ENCODE assay signal across 8 cellular contexts in the genomic region with DNA sequence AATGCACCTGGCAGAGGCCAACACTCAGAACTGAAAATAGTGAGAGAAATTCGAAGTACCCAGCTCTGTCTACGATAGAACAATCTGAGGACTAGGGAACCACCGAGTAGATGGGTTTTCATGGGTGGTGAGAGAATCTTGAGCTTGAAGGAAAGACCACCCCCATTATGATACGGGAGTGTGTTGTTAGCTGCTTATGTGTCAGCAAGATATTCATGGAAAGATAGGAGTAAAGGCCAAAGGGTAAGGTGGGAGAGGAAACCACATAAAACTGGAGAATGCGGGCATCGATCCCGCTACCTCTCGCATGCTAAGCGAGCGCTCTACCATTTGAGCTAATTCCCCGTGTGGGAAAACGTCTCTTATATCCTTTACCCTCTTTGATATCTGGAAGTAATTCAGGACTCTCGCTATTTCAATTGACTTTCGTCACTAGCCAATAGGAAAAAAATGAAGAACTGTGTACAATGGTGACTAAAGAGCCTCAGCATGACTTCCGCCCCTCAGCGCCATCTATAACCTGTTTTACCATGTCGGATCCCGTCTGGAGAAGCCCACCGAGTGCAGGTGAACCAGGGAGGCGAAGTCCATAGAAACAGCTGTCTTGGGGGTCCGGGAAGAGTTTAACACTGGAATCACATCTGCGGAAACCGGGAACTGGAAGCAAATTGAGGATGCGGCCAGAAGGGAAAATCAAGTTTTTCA. TPM values are rescaled to one million over a fixed set of nuclear protein-coding genes. Genes with fewer than 3 reads are reported as not detected.
A peak's percentile ranks its signal among the peaks of the same experiment; 100 is the strongest.
DNase-seq lines count a peak whose midpoint lies in the region; ATAC-seq and TF ChIP-seq lines count a peak whose summit lies in the region.

No MANE protein-coding gene starts in this region.

- no peak for TF ChIP-seq CTCF in Panc1 (IDR thresholded peaks at IDR 0.05)
- TF ChIP-seq CTCF in heart right ventricle (IDR thresholded peaks at IDR 0.05), result no peak

- peaks cover 10% of the 10 kb centered on the region for H3K27me3 Mint-ChIP-seq in activated naive CD8-positive, alpha-beta T cell treated with anti-CD3 and anti-CD28 coated beads, Interleukin-2, amount 50 U/mL, for 24 hours

- intact Hi-C loops in Panc1 (cut with micrococcal nuclease; ENCODE audit: unreplicated experiment), result loop anchor here (1.0 to 10.0 kb wide), 2 partner anchors 24 to 663 kb away; no protein-coding TSS in a partner anchor
- intact Hi-C loops in heart right ventricle (cut with DNase I), result loop anchor here in 6 of 10 donors (1.0 to 10.0 kb wide), 7 partner anchors 23 to 257 kb away; no protein-coding TSS in a partner anchor

- peak overlapping the region; percentile 80 for H3K27ac ChIP-seq in Panc1 (ENCODE audit: low read length)
- peak overlapping the region in 8 of 10 donors; percentile 40 to 76 (median 54) for H3K27ac ChIP-seq in heart right ventricle

- POLR2A ChIA-PET in Panc1 (lab: Charles Lee), result no interaction called here

- CTCF ChIA-PET in Panc1 (lab: Charles Lee), result interaction anchor here (0.5 to 2.5 kb wide), 6 partner anchors 15 to 563 kb away, joined by 4 to 39 read pairs (median 10); no protein-coding TSS in a partner anchor

- no peaks in the 10 kb centered on the region for H3K9me3 Mint-ChIP-seq in activated naive CD8-positive, alpha-beta T cell treated with anti-CD3 and anti-CD28 coated beads, Interleukin-2, amount 50 U/mL, for 24 hours

- H3K36me3 Mint-ChIP-seq in activated naive CD8-positive, alpha-beta T cell treated with anti-CD3 and anti-CD28 coated beads, Interleukin-2, amount 50 U/mL, for 24 hours (ENCODE audit: low read depth), result peaks cover 4% of the 10 kb centered on the region

- WGBS in heart right ventricle, 2 donors, result 3 to 4% methylated on average over 24 of the region's 24 CpGs

- peak overlapping the region; percentile 74 to 85 for H3K4me3 ChIP-seq in Panc1 (ENCODE audit: low read depth in 2 of 2, low read length in 2 of 2)
- H3K4me3 ChIP-seq in heart right ventricle, result peak overlapping the region; percentile 34 to 66 (median 54)

- peak; percentile 84 for ATAC-seq in Panc1
- ATAC-seq in activated naive CD8-positive, alpha-beta T cell treated with anti-CD3 and anti-CD28 coated beads, Interleukin-2, amount 50 U/mL, for 24 hours, result peak; percentile 78
- peak; percentile 53 to 90 (median 72) for ATAC-seq in heart right ventricle
- ATAC-seq in GM21576 (IDR thresholded peaks at IDR 0.05; ENCODE audit: unreplicated experiment), result no peak
- no peak for ATAC-seq in HG03108 (IDR thresholded peaks at IDR 0.05; ENCODE audit: unreplicated experiment)

- H3K27me3 ChIP-seq in Panc1 (ENCODE audit: control insufficient read depth, insufficient read depth, low read length) (no peaks in the 10 kb centered on the region), heart right ventricle (peaks cover 0 to 20% (median 6%) of the 10 kb centered on the region in 7 donors)

- in situ Hi-C loops in Panc1 (cut with HindIII; ENCODE audit: low pct_unique_long_range_greater_than_20kb, low sequenced_read_pairs), result no loop called here

- peak overlapping the region; percentile 85 for H3K27ac Mint-ChIP-seq in activated naive CD8-positive, alpha-beta T cell treated with anti-CD3 and anti-CD28 coated beads, Interleukin-2, amount 50 U/mL, for 24 hours

- H3K9me3 ChIP-seq in Panc1 (ENCODE audit: control insufficient read depth, insufficient read depth, low read depth, low read length), result no peaks in the 10 kb centered on the region
- no peaks in the 10 kb centered on the region for H3K9me3 ChIP-seq in heart right ventricle

- DNase-seq in DMS114 treated with DMSO at 0.1 percent for 48 hours (lab: John Stamatoyannopoulos, UW; ENCODE audit: unreplicated experiment), result peak; percentile 94
- DNase-seq in LoVo (ENCODE audit: low spot score), result peak; percentile 90
- DNase-seq in Panc1 (ENCODE audit: low read depth, low spot score), result peak; percentile 98
- DNase-seq in activated naive CD8-positive, alpha-beta T cell treated with anti-CD3 and anti-CD28 coated beads, Interleukin-2, amount 50 U/mL, for 24 hours, result peak; percentile 66
- DNase-seq in heart right ventricle, result peak; percentile 40 to 50
- DNase-seq in pons (ENCODE audit: low spot score), result peak; percentile 80

- peaks cover 50% of the 10 kb centered on the region for H3K4me1 Mint-ChIP-seq in activated naive CD8-positive, alpha-beta T cell treated with anti-CD3 and anti-CD28 coated beads, Interleukin-2, amount 50 U/mL, for 24 hours

- H3K36me3 ChIP-seq in Panc1 (ENCODE audit: control insufficient read depth, insufficient read depth, low read length) (no peaks in the 10 kb centered on the region), heart right ventricle (no peaks in the 10 kb centered on the region)

- BruUV-seq in Panc1 (replicated peaks; lab: Mats Ljungman, UMichigan), result no TSS peak

- H3K4me3 Mint-ChIP-seq in activated naive CD8-positive, alpha-beta T cell treated with anti-CD3 and anti-CD28 coated beads, Interleukin-2, amount 50 U/mL, for 24 hours, result peak overlapping the region; percentile 81

- H3K4me1 ChIP-seq in Panc1 (ENCODE audit: control insufficient read depth, insufficient read depth, low read length), result peaks cover 20% of the 10 kb centered on the region
- peaks cover 0 to 32% (median 4%) of the 10 kb centered on the region in 9 donors for H3K4me1 ChIP-seq in heart right ventricle

RNA-seq across cellular contexts. Expression of gene ABT1, which starts 25.0 kb away (rescaled TPM):
- total RNA-seq in Panc1 (2021; ENCODE audit: unreplicated experiment), result 18.0 TPM
- 15.2 TPM for polyA plus RNA-seq in Panc1 (2012; ENCODE audit: insufficient read length)
- total RNA-seq in heart right ventricle, result 10 to 100 TPM in 1 of 10 donors, 1 to 10 TPM in 9; 5.8 to 10.2 (median 7.4) TPM
- 10 to 100 TPM in 1 of 2 donors, 1 to 10 TPM in 1; 6.6 to 11.7 TPM for polyA plus RNA-seq in heart right ventricle

RNA-seq across cellular contexts. Expression of gene HMGN4, which starts 33.6 kb away (rescaled TPM):
- total RNA-seq in Panc1 (2021; ENCODE audit: unreplicated experiment), result 60.5 TPM
- polyA plus RNA-seq in Panc1 (2012; ENCODE audit: insufficient read length), result 67.7 TPM
- 10 to 100 TPM; 22.8 to 35.0 (median 29.8) TPM for total RNA-seq in heart right ventricle
- 10 to 100 TPM in 1 of 2 donors, 1 to 10 TPM in 1; 8.2 to 31.4 TPM for polyA plus RNA-seq in heart right ventricle

Comparison
In these comparisons a context has a peak if more than half of its experiments do, and no peak if none do; other contexts are left out.
1. DNase-seq: peak in every context shown above with its lines; median percentile 98 in Panc1; 94 in DMS114 treated with DMSO at 0.1 percent for 48 hours; 90 in LoVo; 80 in pons; 66 in activated naive CD8-positive, alpha-beta T cell treated with anti-CD3 and anti-CD28 coated beads, Interleukin-2, amount 50 U/mL, for 24 hours; 45 in heart right ventricle.
2. ATAC-seq: peak in Panc1 (single experiment), activated naive CD8-positive, alpha-beta T cell treated with anti-CD3 and anti-CD28 coated beads, Interleukin-2, amount 50 U/mL, for 24 hours (single experiment) and heart right ventricle (8 of 8); none in GM21576 (single experiment) and HG03108 (single experiment).